19 cellular contexts compared by ENCODE assay signal in genomic region chr10:130246113-130246512, GRCh38.
"Had no signal": no experiment of that assay in that cellular context is flagged by ENCODE, and none has a peak within 500 bp of the region (broad histone marks: within the 10 kb centered on the region; RNA-seq: fewer than 3 reads in every experiment).

No MANE protein-coding gene starts in this region.

- H3K36me3 Mint-ChIP-seq: stimulated activated effector memory CD8-positive, alpha-beta T cell treated with anti-CD3 and anti-CD28 coated beads, Interleukin-12 subunit alpha, Interleukin-12 subunit beta, amount 100 ng/mL, for 72 hours had no signal

- H3K4me3 Mint-ChIP-seq: central memory CD8-positive, alpha-beta T cell; naive thymus-derived CD8-positive, alpha-beta T cell; stimulated activated effector memory CD8-positive, alpha-beta T cell treated with anti-CD3 and anti-CD28 coated beads, Interleukin-12 subunit alpha, Interleukin-12 subunit beta, amount 100 ng/mL, for 72 hours had no signal

- H3K27ac Mint-ChIP-seq: naive thymus-derived CD8-positive, alpha-beta T cell; stimulated activated effector memory CD8-positive, alpha-beta T cell treated with anti-CD3 and anti-CD28 coated beads, Interleukin-12 subunit alpha, Interleukin-12 subunit beta, amount 100 ng/mL, for 72 hours had no signal

- H3K27ac ChIP-seq: epithelial cell of prostate, esophagus squamous epithelium, gastroesophageal sphincter, neutrophil, tibial artery had no signal

- ATAC-seq: gastroesophageal sphincter; left colon; mucosa of descending colon; naive thymus-derived CD8-positive, alpha-beta T cell; right cardiac atrium; stimulated activated effector memory CD8-positive, alpha-beta T cell treated with anti-CD3 and anti-CD28 coated beads, Interleukin-12 subunit alpha, Interleukin-12 subunit beta, amount 100 ng/mL, for 72 hours; stimulated activated naive CD8-positive, alpha-beta T cell treated with anti-CD3 and anti-CD28 coated beads, Interleukin-15, Interleukin-2, amounts not matched to agents 100 U/mL and 50 U/mL, for 24 hours had no signal

- H3K4me3 ChIP-seq: esophagus squamous epithelium, gastroesophageal sphincter, mucosa of descending colon, smooth muscle cell, tibial artery had no signal

- DNase-seq: effector CD8-positive, alpha-beta T cell; esophagus squamous epithelium; foreskin fibroblast; glutamatergic neuron; left colon; mammary epithelial cell; mucosa of descending colon; naive thymus-derived CD8-positive, alpha-beta T cell; posterior cingulate gyrus; right cardiac atrium; stimulated activated CD4-positive, alpha-beta T cell treated with anti-CD3 and anti-CD28 coated beads, Interleukin-2, amount 100 ng/mL, for 48 hours; stimulated activated naive CD8-positive, alpha-beta T cell treated with anti-CD3 and anti-CD28 coated beads, Interleukin-15, Interleukin-2, amounts not matched to agents 100 U/mL and 50 U/mL, for 24 hours; tibial artery had no signal

- H3K4me1 ChIP-seq: esophagus squamous epithelium, gastroesophageal sphincter, tibial artery had no signal

- H3K27me3 ChIP-seq: esophagus squamous epithelium, gastroesophageal sphincter, tibial artery had no signal

- H3K36me3 ChIP-seq: esophagus squamous epithelium, gastroesophageal sphincter, neutrophil, tibial artery had no signal
